35 cellular contexts compared by ENCODE assay signal in the genomic region with DNA sequence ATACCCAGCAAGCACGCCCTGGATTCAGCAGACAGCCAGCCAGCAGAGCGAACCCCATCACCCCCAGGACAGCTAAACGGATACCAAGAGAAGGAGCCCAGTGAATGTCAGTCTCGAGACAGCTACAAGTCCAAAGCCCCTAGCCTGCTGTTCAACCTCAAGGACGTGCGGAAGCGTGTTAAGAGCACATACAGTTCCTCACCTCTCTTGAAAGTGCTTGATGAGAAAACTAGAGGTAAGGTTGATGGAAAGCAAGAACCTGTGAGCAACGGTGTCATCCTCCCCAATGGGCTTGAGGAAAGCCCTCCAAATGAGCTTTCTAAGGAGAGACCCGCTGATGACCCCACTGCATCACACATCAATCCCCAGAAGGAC. TPM values are rescaled to one million over a fixed set of nuclear protein-coding genes. Genes with fewer than 3 reads are reported as not detected.
"Had no signal": no experiment of that assay in that cellular context is flagged by ENCODE, and none has a peak within 500 bp of the region (broad histone marks: within the 10 kb centered on the region; RNA-seq: fewer than 3 reads in every experiment).

No MANE protein-coding gene starts in this region.

- H3K4me1 Mint-ChIP-seq: activated B cell treated with CpG ODN at 0.5 μM for 24 hours; activated naive CD8-positive, alpha-beta T cell treated with anti-CD3 and anti-CD28 coated beads, Interleukin-2, amount 50 U/mL, for 24 hours; brain had no signal

- H3K4me1 ChIP-seq: Peyer's patch had no signal

- DNase-seq: activated B cell treated with CpG ODN at 0.5 μM for 24 hours; activated CD4-positive, alpha-beta memory T cell treated with anti-CD3 and anti-CD28 coated beads for 36 hours; activated CD4-positive, alpha-beta T cell treated with anti-CD3 and anti-CD28 coated beads for 4 hours; activated CD4-positive, alpha-beta T cell treated with anti-CD3 and anti-CD28 coated beads, Interleukin-2, amount 50 U/mL, for 1 hour; activated CD4-positive, CD25-positive, alpha-beta regulatory T cell treated with anti-CD3 and anti-CD28 coated beads, Interleukin-2, amount 50 U/mL, for 72 hours; activated gamma-delta T cell treated with Interleukin-2 at 50 U/mL for 16 hours; activated naive CD4-positive, alpha-beta T cell treated with anti-CD3 and anti-CD28 coated beads for 36 hours; activated naive CD8-positive, alpha-beta T cell treated with anti-CD3 and anti-CD28 coated beads, Interleukin-2, amount 50 U/mL, for 24 hours; activated T-cell treated with anti-CD3 and anti-CD28 coated beads for 4 hours; activated T-cell treated with anti-CD3 and anti-CD28 coated beads, Interleukin-2, amount 50 U/mL, for 4 hours; anterior cingulate cortex; Kasumi-1; KG1; MG63; NCI-H1092 treated with DMSO at 0.1 percent for 48 hours; NCI-H146; NCI-H187; NCI-H2029 treated with DMSO at 0.1 percent for 48 hours; NCI-H2107; NCI-H2171; NCI-H510A; NCI-H526; NCI-H748 treated with DMSO at 0.1 percent for 48 hours; NK-92 treated with Interleukin-12 subunit alpha and Interleukin-12 subunit beta, amount 100 ng/mL, for 24 hours; PC-3; Peyer's patch; RPMI8226; SW 1271; T-helper 1 cell; T-helper 2 cell; T-helper 9 cell had no signal

- H3K27ac ChIP-seq: Peyer's patch, VCaP had no signal

- H3K36me3 ChIP-seq: MG63, Peyer's patch had no signal

- H3K27ac Mint-ChIP-seq: activated B cell treated with CpG ODN at 0.5 μM for 24 hours; activated CD4-positive, alpha-beta memory T cell treated with anti-CD3 and anti-CD28 coated beads for 36 hours; activated naive CD4-positive, alpha-beta T cell treated with anti-CD3 and anti-CD28 coated beads for 36 hours; activated naive CD8-positive, alpha-beta T cell; activated naive CD8-positive, alpha-beta T cell treated with anti-CD3 and anti-CD28 coated beads, Interleukin-2, amount 50 U/mL, for 24 hours; activated T-helper 1 cell treated with anti-CD3 and anti-CD28 coated beads, Interleukin-12 subunit alpha, Interleukin-12 subunit beta, Interleukin-2, Interleukin-4 antibody, amounts not matched to agents 30 ng/mL and 10 ng/mL and 1 ng/mL, durations not matched to agents 14 hours and 24 hours and 36 hours; brain had no signal

- H3K27me3 ChIP-seq: MG63, Peyer's patch had no signal

- H3K4me3 Mint-ChIP-seq: activated B cell treated with CpG ODN at 0.5 μM for 24 hours; activated CD4-positive, alpha-beta memory T cell treated with anti-CD3 and anti-CD28 coated beads for 36 hours; activated naive CD4-positive, alpha-beta T cell treated with anti-CD3 and anti-CD28 coated beads for 36 hours; activated naive CD8-positive, alpha-beta T cell; activated naive CD8-positive, alpha-beta T cell treated with anti-CD3 and anti-CD28 coated beads, Interleukin-2, amount 50 U/mL, for 24 hours; activated T-cell treated with anti-CD3 and anti-CD28 coated beads, Interleukin-2, amount 50 U/mL, for 4 hours; activated T-helper 1 cell treated with anti-CD3 and anti-CD28 coated beads, Interleukin-12 subunit alpha, Interleukin-12 subunit beta, Interleukin-2, Interleukin-4 antibody, amounts not matched to agents 30 ng/mL and 10 ng/mL and 1 ng/mL, durations not matched to agents 14 hours and 24 hours and 36 hours; brain had no signal

- H3K9me3 ChIP-seq: MG63, Peyer's patch had no signal

- H3K36me3 Mint-ChIP-seq: activated CD4-positive, alpha-beta memory T cell treated with anti-CD3 and anti-CD28 coated beads for 36 hours; activated naive CD8-positive, alpha-beta T cell; brain had no signal

- ATAC-seq: activated naive CD8-positive, alpha-beta T cell treated with anti-CD3 and anti-CD28 coated beads, Interleukin-2, amount 50 U/mL, for 24 hours; PC-3 had no signal

- H3K9me3 Mint-ChIP-seq: activated B cell treated with CpG ODN at 0.5 μM for 24 hours; activated CD4-positive, alpha-beta memory T cell treated with anti-CD3 and anti-CD28 coated beads for 36 hours; activated naive CD4-positive, alpha-beta T cell treated with anti-CD3 and anti-CD28 coated beads for 36 hours; activated naive CD8-positive, alpha-beta T cell treated with anti-CD3 and anti-CD28 coated beads, Interleukin-2, amount 50 U/mL, for 24 hours; activated T-cell treated with anti-CD3 and anti-CD28 coated beads, Interleukin-2, amount 50 U/mL, for 4 hours; activated T-helper 1 cell treated with anti-CD3 and anti-CD28 coated beads, Interleukin-12 subunit alpha, Interleukin-12 subunit beta, Interleukin-2, Interleukin-4 antibody, amounts not matched to agents 30 ng/mL and 10 ng/mL and 1 ng/mL, durations not matched to agents 14 hours and 24 hours and 36 hours; brain had no signal

- H3K4me3 ChIP-seq: MG63, Peyer's patch had no signal

- H3K27me3 Mint-ChIP-seq: activated CD4-positive, alpha-beta memory T cell treated with anti-CD3 and anti-CD28 coated beads for 36 hours; activated naive CD8-positive, alpha-beta T cell treated with anti-CD3 and anti-CD28 coated beads, Interleukin-2, amount 50 U/mL, for 24 hours had no signal

RNA-seq across cellular contexts. Expression of a gene that starts 24.9 kb away (rescaled TPM):
- total RNA-seq: activated B cell treated with CpG ODN at 0.5 μM for 24 hours; activated CD4-positive, alpha-beta memory T cell treated with anti-CD3 and anti-CD28 coated beads for 36 hours; activated naive CD4-positive, alpha-beta T cell treated with anti-CD3 and anti-CD28 coated beads for 36 hours; activated T-cell treated with anti-CD3 and anti-CD28 coated beads, Interleukin-2, amount 50 U/mL, for 4 hours; activated T-helper 1 cell treated with anti-CD3 and anti-CD28 coated beads, Interleukin-12 subunit alpha, Interleukin-12 subunit beta, Interleukin-2, Interleukin-4 antibody, amounts not matched to agents 30 ng/mL and 10 ng/mL and 1 ng/mL, durations not matched to agents 14 hours and 24 hours and 36 hours; PC-3; Peyer's patch had no signal
